Comparison of ENCODE assay signal across 9 cellular contexts in genomic region chr9:114397848-114398605, GRCh38. TPM values are rescaled to one million over a fixed set of nuclear protein-coding genes. Genes with fewer than 3 reads are reported as not detected.
A peak's percentile ranks its signal among the peaks of the same experiment; 100 is the strongest.
DNase-seq lines count a peak whose midpoint lies in the region; ATAC-seq and TF ChIP-seq lines count a peak whose summit lies in the region.
"Had no signal": no experiment of that assay in that cellular context is flagged by ENCODE, and none has a peak within 500 bp of the region (broad histone marks: within the 10 kb centered on the region; RNA-seq: fewer than 3 reads in every experiment).

No MANE protein-coding gene starts in this region.

- peak; percentile 78 for ATAC-seq in GM19328 (IDR thresholded peaks at IDR 0.05; ENCODE audit: unreplicated experiment)
- peak; percentile 78 for ATAC-seq in HG03460 (IDR thresholded peaks at IDR 0.05; ENCODE audit: unreplicated experiment)
- ATAC-seq in lower lobe of right lung = peak; percentile 96 to 97

- H3K27me3 ChIP-seq in BLaER1 treated with 17β-estradiol and CSF1 and Interleukin-3, amounts not matched to agents 10 nM and 100 nM = no peaks in the 10 kb centered on the region
- H3K27me3 ChIP-seq in dorsolateral prefrontal cortex (no peaks in the 10 kb centered on the region), lower lobe of right lung (ENCODE audit: low read depth) (no peaks in the 10 kb centered on the region)

- peak overlapping the region; percentile 81 to 94 (median 90) for H3K27ac ChIP-seq in BLaER1 treated with 17β-estradiol and CSF1 and Interleukin-3, amounts not matched to agents 10 nM and 100 nM
- H3K27ac ChIP-seq in dorsolateral prefrontal cortex (peak overlapping the region in 57 of 59 donors; percentile 4 to 89 (median 74)), lower lobe of right lung (peak overlapping the region; percentile 92)
- H3K27ac ChIP-seq: epithelial cell of prostate had no signal

- peak overlapping the region; percentile 95 for H3K4me3 Mint-ChIP-seq in activated CD4-positive, alpha-beta memory T cell treated with anti-CD3 and anti-CD28 coated beads for 36 hours

- H3K27me3 Mint-ChIP-seq in activated CD4-positive, alpha-beta memory T cell treated with anti-CD3 and anti-CD28 coated beads for 36 hours = no peaks in the 10 kb centered on the region

- H3K9ac ChIP-seq in BLaER1 treated with 17β-estradiol and CSF1 and Interleukin-3, amounts not matched to agents 10 nM and 100 nM = peak overlapping the region; percentile 76 to 90 (median 84)

- peaks cover 38 to 64% (median 55%) of the 10 kb centered on the region in 10 experiments for H3K4me1 ChIP-seq in BLaER1 treated with 17β-estradiol and CSF1 and Interleukin-3, amounts not matched to agents 10 nM and 100 nM
- peaks cover 46% of the 10 kb centered on the region for H3K4me1 ChIP-seq in lower lobe of right lung

- peak overlapping the region; percentile 76 to 95 (median 86) for H3K4me2 ChIP-seq in BLaER1 treated with 17β-estradiol and CSF1 and Interleukin-3, amounts not matched to agents 10 nM and 100 nM

- peak overlapping the region; percentile 71 to 86 (median 76) for H3K4me3 ChIP-seq in BLaER1 treated with 17β-estradiol and CSF1 and Interleukin-3, amounts not matched to agents 10 nM and 100 nM
- H3K4me3 ChIP-seq in dorsolateral prefrontal cortex (peak overlapping the region; percentile 62 to 98 (median 87)), lower lobe of right lung (peak overlapping the region; percentile 85)

- H3K27ac Mint-ChIP-seq in activated CD4-positive, alpha-beta memory T cell treated with anti-CD3 and anti-CD28 coated beads for 36 hours = peak overlapping the region; percentile 90

- H3K9me3 ChIP-seq in BLaER1 treated with 17β-estradiol and CSF1 and Interleukin-3, amounts not matched to agents 10 nM and 100 nM (replicated peaks in 1 of 11) = no peaks in the 10 kb centered on the region
- H3K9me3 ChIP-seq in lower lobe of right lung = no peaks in the 10 kb centered on the region

- peak; percentile 92 for DNase-seq in NCI-H774 (lab: John Stamatoyannopoulos, UW)
- peak; percentile 97 for DNase-seq in activated CD4-positive, alpha-beta memory T cell treated with anti-CD3 and anti-CD28 coated beads for 36 hours
- DNase-seq in dorsolateral prefrontal cortex = peak; percentile 74 to 97 (median 95)
- peak; percentile 99 for DNase-seq in lower lobe of right lung
- DNase-seq in stimulated activated CD4-positive, alpha-beta T cell treated with anti-CD3 and anti-CD28 coated beads, TNF-alpha, amount 100 ng/mL, for 1 hour (ENCODE audit: low read depth in 3 of 3, low spot score in 1 of 3) = peak; percentile 83 to 95 (median 85)

- CTCF ChIA-PET in activated CD4-positive, alpha-beta memory T cell treated with anti-CD3 and anti-CD28 coated beads for 36 hours (lab: Charles Lee) = interaction anchor here (0.6 to 1.6 kb wide), 9 partner anchors 10 to 255 kb away, joined by 3 to 7 read pairs (median 3); partner anchors contain the start of genes AKNA and ATP6V1G1

- peaks cover 0 to 23% (median 8%) of the 10 kb centered on the region in 11 experiments; a peak in 8 of 22 replicates for H4K20me1 ChIP-seq in BLaER1 treated with 17β-estradiol and CSF1 and Interleukin-3, amounts not matched to agents 10 nM and 100 nM

- H3K4me1 Mint-ChIP-seq in activated CD4-positive, alpha-beta memory T cell treated with anti-CD3 and anti-CD28 coated beads for 36 hours (ENCODE audit: low read depth) = peaks cover 44% of the 10 kb centered on the region

- intact Hi-C loops in activated CD4-positive, alpha-beta memory T cell treated with anti-CD3 and anti-CD28 coated beads for 36 hours (cut with micrococcal nuclease) = loop anchor here (1.0 kb wide), 4 partner anchors 13 to 59 kb away; no protein-coding TSS in a partner anchor
- intact Hi-C loops in dorsolateral prefrontal cortex (cut with DNase I) (loop anchor here in 1 of 2 donors (5.0 kb wide), 2 partner anchors 46 to 189 kb away; partner anchors contain the start of gene ATP6V1G1), lower lobe of right lung (cut with DNase I) (no loop called here)

- H3K36me3 ChIP-seq in BLaER1 treated with 17β-estradiol and CSF1 and Interleukin-3, amounts not matched to agents 10 nM and 100 nM = peaks cover 0 to 25% (median 0%) of the 10 kb centered on the region in 11 experiments; a peak in 4 of 22 replicates
- H3K36me3 ChIP-seq in lower lobe of right lung = no peaks in the 10 kb centered on the region

- H3K9me3 Mint-ChIP-seq in activated CD4-positive, alpha-beta memory T cell treated with anti-CD3 and anti-CD28 coated beads for 36 hours = no peaks in the 10 kb centered on the region

- TF ChIP-seq CTCF in dorsolateral prefrontal cortex (IDR thresholded peaks at IDR 0.05 in 54 of 56, conservative IDR thresholded peaks at IDR 0.05 in 2 of 56; ENCODE audit: low read depth in 1 of 56, partially characterized antibody in 56 of 56) (peak in 31 of 56 donors; percentile 6 to 60 (median 30)), lower lobe of right lung (IDR thresholded peaks at IDR 0.05) (no peak)

- peaks cover 9% of the 10 kb centered on the region for H3K36me3 Mint-ChIP-seq in activated CD4-positive, alpha-beta memory T cell treated with anti-CD3 and anti-CD28 coated beads for 36 hours

- POLR2A ChIA-PET in activated CD4-positive, alpha-beta memory T cell treated with anti-CD3 and anti-CD28 coated beads for 36 hours (lab: Charles Lee) = interaction anchor here (0.6 to 8.5 kb wide), 5 partner anchors 11 to 592 kb away, joined by 3 to 80 read pairs (median 5); partner anchors contain the start of genes AKNA and ATP6V1G1

RNA-seq across cellular contexts. Expression of gene AKNA, which starts 10.2 kb away (rescaled TPM):
- 100 to 1,000 TPM; 127 to 130 TPM for total RNA-seq in activated CD4-positive, alpha-beta memory T cell treated with anti-CD3 and anti-CD28 coated beads for 36 hours
- total RNA-seq in dorsolateral prefrontal cortex (10 to 100 TPM; 11.0 to 34.9 (median 19.3) TPM), lower lobe of right lung (66.9 TPM)

Comparison
In these comparisons a context has a peak if more than half of its experiments do, and no peak if none do; other contexts are left out.
1. Peak in every context shown above with its lines: DNase-seq, ATAC-seq, H3K4me3 ChIP-seq and H3K27ac ChIP-seq.